In the genomic region with DNA sequence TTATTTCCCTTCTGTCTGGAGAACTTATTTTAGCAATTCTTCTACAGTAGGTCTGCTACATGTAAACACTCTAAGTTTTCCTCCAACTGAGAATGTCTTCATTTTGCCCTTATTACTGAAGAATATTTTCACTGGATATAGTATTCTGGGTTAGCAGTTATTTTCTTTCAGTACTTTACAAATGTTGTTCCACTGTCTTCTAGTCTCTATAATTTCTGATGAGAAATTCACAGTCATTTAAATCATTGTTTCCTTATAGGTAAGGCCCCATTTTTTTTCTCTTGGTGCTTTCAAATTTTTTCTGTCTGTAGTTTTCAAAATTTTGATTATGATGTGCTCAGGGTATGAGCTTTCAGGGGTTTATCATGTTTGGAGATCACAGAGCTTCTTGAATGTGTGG, we compare ENCODE assay signal across 2 cellular contexts.
TF ChIP-seq lines count a peak whose summit lies in the region.

No MANE protein-coding gene starts in this region.

TF ChIP-seq in HEK293, 187 proteins besides CTCF, POLR2A, EP300 and RAD21:
- TF ChIP-seq SETDB1 (IDR thresholded peaks at IDR 0.05; ENCODE audit: insufficient read length, low read length) (peak; percentile 91), ZBTB7A (tag by site-specific recombination; IDR thresholded peaks at IDR 0.05; ENCODE audit: low read depth) (no peak), ZNF174 (tag by site-specific recombination; IDR thresholded peaks at IDR 0.05) (no peak), SCRT2 (tag by site-specific recombination; IDR thresholded peaks at IDR 0.05) (no peak)

TF ChIP-seq in K562, 482 proteins besides CTCF, POLR2A, EP300 and RAD21:
- TF ChIP-seq TRIM24 (IDR thresholded peaks at IDR 0.05), result peak; percentile 31 to 67; a peak in 2 of 4 replicates
- peak; percentile 88 for TF ChIP-seq TRIM28 (IDR thresholded peaks at IDR 0.05)
- TF ChIP-seq, protein P1, sequence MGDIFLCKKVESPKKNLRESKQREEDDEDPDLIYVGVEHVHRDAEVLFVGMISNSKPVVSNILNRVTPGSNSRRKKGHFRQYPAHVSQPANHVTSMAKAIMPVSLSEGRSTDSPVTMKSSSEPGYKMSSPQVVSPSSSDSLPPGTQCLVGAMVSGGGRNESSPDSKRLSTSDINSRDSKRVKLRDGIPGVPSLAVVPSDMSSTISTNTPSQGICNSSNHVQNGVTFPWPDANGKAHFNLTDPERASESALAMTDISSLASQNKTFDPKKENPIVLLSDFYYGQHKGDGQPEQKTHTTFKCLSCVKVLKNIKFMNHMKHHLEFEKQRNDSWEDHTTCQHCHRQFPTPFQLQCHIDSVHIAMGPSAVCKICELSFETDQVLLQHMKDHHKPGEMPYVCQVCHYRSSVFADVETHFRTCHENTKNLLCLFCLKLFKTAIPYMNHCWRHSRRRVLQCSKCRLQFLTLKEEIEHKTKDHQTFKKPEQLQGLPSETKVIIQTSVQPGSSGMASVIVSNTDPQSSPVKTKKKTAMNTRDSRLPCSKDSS (IDR thresholded peaks at IDR 0.05; ENCODE audit: low read depth, partially characterized antibody), result peak; percentile 89
- TF ChIP-seq ZNF24 (IDR thresholded peaks at IDR 0.05), result peak; percentile 36; the same call in 1 of the 2 replicates
- TF ChIP-seq CBX5 (IDR thresholded peaks at IDR 0.05; ENCODE audit: borderline replicate concordance, low read depth), result 0 out of 2 replicates have a peak, but pooled peaks have one; percentile 24
- TF ChIP-seq, protein P2, sequence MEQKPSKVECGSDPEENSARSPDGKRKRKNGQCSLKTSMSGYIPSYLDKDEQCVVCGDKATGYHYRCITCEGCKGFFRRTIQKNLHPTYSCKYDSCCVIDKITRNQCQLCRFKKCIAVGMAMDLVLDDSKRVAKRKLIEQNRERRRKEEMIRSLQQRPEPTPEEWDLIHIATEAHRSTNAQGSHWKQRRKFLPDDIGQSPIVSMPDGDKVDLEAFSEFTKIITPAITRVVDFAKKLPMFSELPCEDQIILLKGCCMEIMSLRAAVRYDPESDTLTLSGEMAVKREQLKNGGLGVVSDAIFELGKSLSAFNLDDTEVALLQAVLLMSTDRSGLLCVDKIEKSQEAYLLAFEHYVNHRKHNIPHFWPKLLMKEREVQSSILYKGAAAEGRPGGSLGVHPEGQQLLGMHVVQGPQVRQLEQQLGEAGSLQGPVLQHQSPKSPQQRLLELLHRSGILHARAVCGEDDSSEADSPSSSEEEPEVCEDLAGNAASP (IDR thresholded peaks at IDR 0.05), result no peak
- no peak for TF ChIP-seq ZNF41 (CRISPR knock-in tag; conservative IDR thresholded peaks at IDR 0.05)
- TF ChIP-seq CBX3 (IDR thresholded peaks at IDR 0.05; ENCODE audit: borderline replicate concordance in 1 of 2, low read length in 2 of 2), result peak in 1 of 2 experiments; percentile 89; a peak in 2 of 3 replicates
